In genomic region chr13:32140109-32140508, GRCh38 we compare ENCODE assay signal across 40 cellular contexts.
"Had no signal": no experiment of that assay in that cellular context is flagged by ENCODE, and none has a peak within 500 bp of the region (broad histone marks: within the 10 kb centered on the region; RNA-seq: fewer than 3 reads in every experiment).

No MANE protein-coding gene starts in this region.

- H3K27me3 ChIP-seq: adrenal gland, ascending aorta, body of pancreas, brain microvascular endothelial cell, breast epithelium, cardiac muscle cell had no signal

- H3K4me1 Mint-ChIP-seq: activated naive CD4-positive, alpha-beta T cell treated with anti-CD3 and anti-CD28 coated beads, Interleukin-2, amount 10 ng/mL, durations not matched to agents 7 days and 5 days; activated naive CD4-positive, alpha-beta T cell treated with anti-CD3 and anti-CD28 coated beads, Interleukin-2, amount 50 U/mL, for 24 hours; activated naive CD8-positive, alpha-beta T cell treated with anti-CD3 and anti-CD28 coated beads for 36 hours; activated naive CD8-positive, alpha-beta T cell treated with anti-CD3 and anti-CD28 coated beads, Interleukin-2, amount 50 U/mL, for 24 hours; activated T-helper 17 cell treated with anti-CD3 and anti-CD28 coated beads, Interleukin-2, amount 50 U/mL, for 72 hours; central memory CD8-positive, alpha-beta T cell had no signal

- H3K27me3 Mint-ChIP-seq: activated naive CD4-positive, alpha-beta T cell treated with anti-CD3 and anti-CD28 coated beads, Interleukin-2, amount 10 ng/mL, durations not matched to agents 7 days and 5 days; activated naive CD4-positive, alpha-beta T cell treated with anti-CD3 and anti-CD28 coated beads, Interleukin-2, amount 50 U/mL, for 24 hours; activated naive CD8-positive, alpha-beta T cell treated with anti-CD3 and anti-CD28 coated beads for 36 hours; activated naive CD8-positive, alpha-beta T cell treated with anti-CD3 and anti-CD28 coated beads, Interleukin-2, amount 10 ng/mL, durations not matched to agents 7 days and 5 days; activated naive CD8-positive, alpha-beta T cell treated with anti-CD3 and anti-CD28 coated beads, Interleukin-2, amount 50 U/mL, for 24 hours; activated T-cell treated with anti-CD3 and anti-CD28 coated beads, Interleukin-2, amount 50 U/mL, for 24 hours; activated T-helper 17 cell treated with anti-CD3 and anti-CD28 coated beads, Interleukin-2, amount 50 U/mL, for 72 hours had no signal

- H3K4me1 ChIP-seq: adrenal gland, body of pancreas had no signal

- H3K27ac ChIP-seq: adrenal gland, ascending aorta, body of pancreas, brain microvascular endothelial cell, breast epithelium, cardiac muscle cell had no signal

- FAIRE-seq: astrocyte, bronchial epithelial cell had no signal

- H3K36me3 ChIP-seq: adrenal gland, brain microvascular endothelial cell, breast epithelium, cardiac muscle cell had no signal

- H3K4me3 Mint-ChIP-seq: activated naive CD4-positive, alpha-beta T cell treated with anti-CD3 and anti-CD28 coated beads for 36 hours; activated naive CD4-positive, alpha-beta T cell treated with anti-CD3 and anti-CD28 coated beads, Interleukin-2, amount 10 ng/mL, durations not matched to agents 7 days and 5 days; activated naive CD4-positive, alpha-beta T cell treated with anti-CD3 and anti-CD28 coated beads, Interleukin-2, amount 50 U/mL, for 24 hours; activated naive CD8-positive, alpha-beta T cell; activated naive CD8-positive, alpha-beta T cell treated with anti-CD3 and anti-CD28 coated beads for 36 hours; activated naive CD8-positive, alpha-beta T cell treated with anti-CD3 and anti-CD28 coated beads, Interleukin-2, amount 10 ng/mL, durations not matched to agents 7 days and 5 days; activated naive CD8-positive, alpha-beta T cell treated with anti-CD3 and anti-CD28 coated beads, Interleukin-2, amount 50 U/mL, for 24 hours; activated T-cell treated with anti-CD3 and anti-CD28 coated beads, Interleukin-2, amount 50 U/mL, for 24 hours; activated T-cell treated with anti-CD3 and anti-CD28 coated beads, Interleukin-2, amount 50 U/mL, for 4 hours; activated T-cell treated with anti-CD3 and anti-CD28 coated beads, Interleukin-2, amount 50 U/mL, for 72 hours; activated T-helper 1 cell treated with anti-CD3 and anti-CD28 coated beads, Interleukin-12 subunit alpha, Interleukin-12 subunit beta, Interleukin-2, Interleukin-4 antibody, amounts not matched to agents 30 ng/mL and 10 ng/mL and 1 ng/mL, durations not matched to agents 14 hours and 24 hours and 36 hours; activated T-helper 17 cell treated with anti-CD3 and anti-CD28 coated beads, Interleukin-2, amount 50 U/mL, for 72 hours; brain; central memory CD8-positive, alpha-beta T cell had no signal

- H3K27ac Mint-ChIP-seq: activated naive CD4-positive, alpha-beta T cell treated with anti-CD3 and anti-CD28 coated beads for 36 hours; activated naive CD4-positive, alpha-beta T cell treated with anti-CD3 and anti-CD28 coated beads, Interleukin-2, amount 10 ng/mL, durations not matched to agents 7 days and 5 days; activated naive CD4-positive, alpha-beta T cell treated with anti-CD3 and anti-CD28 coated beads, Interleukin-2, amount 50 U/mL, for 24 hours; activated naive CD4-positive, alpha-beta T cell treated with anti-CD3 and anti-CD28 coated beads, Interleukin-2, amount 50 U/mL, for 72 hours; activated naive CD8-positive, alpha-beta T cell; activated naive CD8-positive, alpha-beta T cell treated with anti-CD3 and anti-CD28 coated beads for 36 hours; activated naive CD8-positive, alpha-beta T cell treated with anti-CD3 and anti-CD28 coated beads, Interleukin-2, amount 10 ng/mL, durations not matched to agents 7 days and 5 days; activated naive CD8-positive, alpha-beta T cell treated with anti-CD3 and anti-CD28 coated beads, Interleukin-2, amount 50 U/mL, for 24 hours; activated T-cell treated with anti-CD3 and anti-CD28 coated beads, Interleukin-2, amount 50 U/mL, for 24 hours; activated T-cell treated with anti-CD3 and anti-CD28 coated beads, Interleukin-2, amount 50 U/mL, for 72 hours; activated T-helper 1 cell treated with anti-CD3 and anti-CD28 coated beads, Interleukin-12 subunit alpha, Interleukin-12 subunit beta, Interleukin-2, Interleukin-4 antibody, amounts not matched to agents 30 ng/mL and 10 ng/mL and 1 ng/mL, durations not matched to agents 14 hours and 24 hours and 36 hours; activated T-helper 17 cell treated with anti-CD3 and anti-CD28 coated beads, Interleukin-2, amount 50 U/mL, for 72 hours; activated T-helper 2 cell treated with anti-CD3 and anti-CD28 coated beads, Interferon-gamma antibody, Interleukin-2, Interleukin-4, amounts not matched to agents 10 μg/mL and 5 μg/mL and 100 μg/mL, durations not matched to agents 14 hours and 24 hours and 36 hours; brain had no signal

- H3K9me3 ChIP-seq: adrenal gland, ascending aorta, body of pancreas, breast epithelium had no signal

- DNase-seq: activated effector memory CD4-positive, alpha-beta T cell treated with anti-CD3 and anti-CD28 coated beads, Interleukin-2, amount 50 U/mL, for 16 hours; activated effector memory CD4-positive, alpha-beta T cell treated with Interleukin-2 at 50 U/mL for 16 hours; activated gamma-delta T cell; activated gamma-delta T cell treated with Interleukin-2 at 50 U/mL for 16 hours; activated naive CD4-positive, alpha-beta T cell; activated naive CD4-positive, alpha-beta T cell treated with anti-CD3 and anti-CD28 coated beads for 36 hours; activated naive CD4-positive, alpha-beta T cell treated with anti-CD3 and anti-CD28 coated beads, Interleukin-2, amount 10 ng/mL, durations not matched to agents 7 days and 5 days; activated naive CD4-positive, alpha-beta T cell treated with anti-CD3 and anti-CD28 coated beads, Interleukin-2, amount 50 U/mL, for 16 hours; activated naive CD4-positive, alpha-beta T cell treated with Interleukin-2 at 50 U/mL for 16 hours; activated naive CD8-positive, alpha-beta T cell treated with anti-CD3 and anti-CD28 coated beads for 36 hours; activated naive CD8-positive, alpha-beta T cell treated with anti-CD3 and anti-CD28 coated beads, Interleukin-2, amount 10 ng/mL, durations not matched to agents 7 days and 5 days; activated naive CD8-positive, alpha-beta T cell treated with anti-CD3 and anti-CD28 coated beads, Interleukin-2, amount 50 U/mL, for 24 hours; activated T-cell treated with anti-CD3 and anti-CD28 coated beads, Interleukin-2, amount 50 U/mL, for 1 hour; activated T-cell treated with anti-CD3 and anti-CD28 coated beads, Interleukin-2, amount 50 U/mL, for 24 hours; activated T-cell treated with anti-CD3 and anti-CD28 coated beads, Interleukin-2, amount 50 U/mL, for 4 hours; activated T-cell treated with anti-CD3 and anti-CD28 coated beads, Interleukin-2, amount 50 U/mL, for 48 hours; activated T-cell treated with anti-CD3 and anti-CD28 coated beads, Interleukin-2, amount 50 U/mL, for 72 hours; adrenal gland; amniotic stem cell; amygdala; anterior cingulate cortex; aorta; body of pancreas; brain microvascular endothelial cell; caudate nucleus; central memory CD4-positive, alpha-beta T cell; cerebellar nuclear complex had no signal

- ATAC-seq: activated naive CD4-positive, alpha-beta T cell treated with anti-CD3 and anti-CD28 coated beads, Interleukin-2, amount 50 U/mL, for 72 hours; activated naive CD8-positive, alpha-beta T cell treated with anti-CD3 and anti-CD28 coated beads, Interleukin-2, amount 50 U/mL, for 24 hours; activated T-cell treated with anti-CD3 and anti-CD28 coated beads, Interleukin-2, amount 50 U/mL, for 4 hours; activated T-cell treated with anti-CD3 and anti-CD28 coated beads, Interleukin-2, amount 50 U/mL, for 72 hours; activated T-helper 17 cell treated with anti-CD3 and anti-CD28 coated beads, Interleukin-2, amount 50 U/mL, for 72 hours; body of pancreas had no signal

- H3K9me3 Mint-ChIP-seq: activated naive CD4-positive, alpha-beta T cell treated with anti-CD3 and anti-CD28 coated beads for 36 hours; activated naive CD4-positive, alpha-beta T cell treated with anti-CD3 and anti-CD28 coated beads, Interleukin-2, amount 10 ng/mL, durations not matched to agents 7 days and 5 days; activated naive CD4-positive, alpha-beta T cell treated with anti-CD3 and anti-CD28 coated beads, Interleukin-2, amount 50 U/mL, for 24 hours; activated naive CD4-positive, alpha-beta T cell treated with anti-CD3 and anti-CD28 coated beads, Interleukin-2, amount 50 U/mL, for 72 hours; activated naive CD8-positive, alpha-beta T cell treated with anti-CD3 and anti-CD28 coated beads for 36 hours; activated naive CD8-positive, alpha-beta T cell treated with anti-CD3 and anti-CD28 coated beads, Interleukin-2, amount 10 ng/mL, durations not matched to agents 7 days and 5 days; activated naive CD8-positive, alpha-beta T cell treated with anti-CD3 and anti-CD28 coated beads, Interleukin-2, amount 50 U/mL, for 24 hours; activated T-cell treated with anti-CD3 and anti-CD28 coated beads, Interleukin-2, amount 50 U/mL, for 24 hours; activated T-cell treated with anti-CD3 and anti-CD28 coated beads, Interleukin-2, amount 50 U/mL, for 4 hours; activated T-cell treated with anti-CD3 and anti-CD28 coated beads, Interleukin-2, amount 50 U/mL, for 72 hours; activated T-helper 1 cell treated with anti-CD3 and anti-CD28 coated beads, Interleukin-12 subunit alpha, Interleukin-12 subunit beta, Interleukin-2, Interleukin-4 antibody, amounts not matched to agents 30 ng/mL and 10 ng/mL and 1 ng/mL, durations not matched to agents 14 hours and 24 hours and 36 hours; activated T-helper 17 cell treated with anti-CD3 and anti-CD28 coated beads, Interleukin-2, amount 50 U/mL, for 72 hours; activated T-helper 2 cell treated with anti-CD3 and anti-CD28 coated beads, Interferon-gamma antibody, Interleukin-2, Interleukin-4, amounts not matched to agents 10 μg/mL and 5 μg/mL and 100 μg/mL, durations not matched to agents 14 hours and 24 hours and 36 hours; brain; central memory CD8-positive, alpha-beta T cell had no signal

- H3K4me3 ChIP-seq: adrenal gland, ascending aorta, body of pancreas, breast epithelium, cardiac muscle cell had no signal

- H3K36me3 Mint-ChIP-seq: activated naive CD4-positive, alpha-beta T cell treated with anti-CD3 and anti-CD28 coated beads, Interleukin-2, amount 10 ng/mL, durations not matched to agents 7 days and 5 days; activated naive CD4-positive, alpha-beta T cell treated with anti-CD3 and anti-CD28 coated beads, Interleukin-2, amount 50 U/mL, for 24 hours; activated naive CD4-positive, alpha-beta T cell treated with anti-CD3 and anti-CD28 coated beads, Interleukin-2, amount 50 U/mL, for 72 hours; activated naive CD8-positive, alpha-beta T cell treated with anti-CD3 and anti-CD28 coated beads for 36 hours; activated naive CD8-positive, alpha-beta T cell treated with anti-CD3 and anti-CD28 coated beads, Interleukin-2, amount 10 ng/mL, durations not matched to agents 7 days and 5 days had no signal
